Comparison of ENCODE assay signal across 23 cellular contexts in genomic region chr13:57491318-57491717, GRCh38.
"Had no signal": no experiment of that assay in that cellular context is flagged by ENCODE, and none has a peak within 500 bp of the region (broad histone marks: within the 10 kb centered on the region; RNA-seq: fewer than 3 reads in every experiment).

No MANE protein-coding gene starts in this region.

- H3K4me3 ChIP-seq: coronary artery, dorsolateral prefrontal cortex, esophagus muscularis mucosa, gastrocnemius medialis, heart right ventricle, left lung, lower lobe of right lung, mucosa of descending colon had no signal

- H3K36me3 ChIP-seq: esophagus muscularis mucosa, gastrocnemius medialis, heart right ventricle, left lung, lower lobe of right lung had no signal

- FAIRE-seq: endothelial cell of umbilical vein, islet of Langerhans, keratinocyte had no signal

- DNase-seq: dermis blood vessel endothelial cell; dorsolateral prefrontal cortex; effector CD4-positive, alpha-beta T cell; effector memory CD4-positive, alpha-beta T cell; foreskin keratinocyte; gastrocnemius medialis; glutamatergic neuron; head of caudate nucleus; heart right ventricle; hippocampal formation; left cardiac atrium; left lung; left ventricle myocardium superior; lower lobe of right lung; mesenchymal stem cell; mucosa of descending colon; naive B cell; naive thymus-derived CD8-positive, alpha-beta T cell had no signal

- H3K27me3 ChIP-seq: dorsolateral prefrontal cortex, esophagus muscularis mucosa, foreskin keratinocyte, gastrocnemius medialis, heart right ventricle, left lung had no signal

- H3K27ac ChIP-seq: coronary artery, dorsolateral prefrontal cortex, esophagus muscularis mucosa, foreskin keratinocyte, gastrocnemius medialis, heart right ventricle, left lung, lower lobe of right lung had no signal

- H3K4me1 ChIP-seq: esophagus muscularis mucosa, foreskin keratinocyte, gastrocnemius medialis, heart right ventricle, left lung, lower lobe of right lung had no signal

- H3K9me3 ChIP-seq: esophagus muscularis mucosa, gastrocnemius medialis, left lung, lower lobe of right lung had no signal

- ATAC-seq: foreskin keratinocyte; gastrocnemius medialis; heart right ventricle; left cardiac atrium; left lung; left ventricle myocardium superior; lower lobe of right lung; mucosa of descending colon; naive thymus-derived CD8-positive, alpha-beta T cell had no signal
